In genomic region chr13:106349080-106349841, GRCh38 we compare ENCODE assay signal across 9 cellular contexts.
DNase-seq lines count a peak whose midpoint lies in the region; ATAC-seq and FAIRE-seq lines count a peak whose summit lies in the region.
"Had no signal": no experiment of that assay in that cellular context is flagged by ENCODE, and none has a peak within 500 bp of the region (broad histone marks: within the 10 kb centered on the region; RNA-seq: fewer than 3 reads in every experiment).

No MANE protein-coding gene starts in this region.

- no peak overlapping the region for H3K27ac ChIP-seq in urinary bladder (ENCODE audit: low read depth)
- H3K27ac ChIP-seq: neutrophil had no signal

- H3K4me3 ChIP-seq in urinary bladder (ENCODE audit: low read depth, low read length), result peak overlapping the region; percentile 5

- H3K36me3 ChIP-seq in urinary bladder (ENCODE audit: insufficient read depth), result no peaks in the 10 kb centered on the region
- H3K36me3 ChIP-seq: neutrophil had no signal

- DNase-seq in NCI-H524 (lab: John Stamatoyannopoulos, UW) (peak; percentile 12 to 56), NCI-H524 treated with DMSO at 0.1 percent for 48 hours (lab: John Stamatoyannopoulos, UW) (no peak), astrocyte of the hippocampus (ENCODE audit: low read depth, low spot score) (peak; percentile 71), kidney tubule cell (ENCODE audit: low spot score) (peak; percentile 89), GM19239 (ENCODE audit: insufficient read length, low spot score) (no peak), AG08396 (ENCODE audit: low spot score) (no peak)

- FAIRE-seq in GM19239 (lab: Jason Lieb, UNC), result no peak

- 5% methylated on average over 29 of the region's 29 CpGs for WGBS in urinary bladder

- no peak for ATAC-seq in HG02678 (IDR thresholded peaks at IDR 0.05; ENCODE audit: unreplicated experiment)

- H3K4me1 ChIP-seq in urinary bladder (ENCODE audit: insufficient read depth), result no peaks in the 10 kb centered on the region

Comparison
In these comparisons a context has a peak if more than half of its experiments do, and no peak if none do; other contexts are left out.
1. DNase-seq: peak in NCI-H524 (2 of 2), astrocyte of the hippocampus (single experiment) and kidney tubule cell (single experiment); none in NCI-H524 treated with DMSO at 0.1 percent for 48 hours (single experiment), GM19239 (single experiment) and AG08396 (single experiment).